Comparison of ENCODE assay signal across 1 cellular context in the genomic region with DNA sequence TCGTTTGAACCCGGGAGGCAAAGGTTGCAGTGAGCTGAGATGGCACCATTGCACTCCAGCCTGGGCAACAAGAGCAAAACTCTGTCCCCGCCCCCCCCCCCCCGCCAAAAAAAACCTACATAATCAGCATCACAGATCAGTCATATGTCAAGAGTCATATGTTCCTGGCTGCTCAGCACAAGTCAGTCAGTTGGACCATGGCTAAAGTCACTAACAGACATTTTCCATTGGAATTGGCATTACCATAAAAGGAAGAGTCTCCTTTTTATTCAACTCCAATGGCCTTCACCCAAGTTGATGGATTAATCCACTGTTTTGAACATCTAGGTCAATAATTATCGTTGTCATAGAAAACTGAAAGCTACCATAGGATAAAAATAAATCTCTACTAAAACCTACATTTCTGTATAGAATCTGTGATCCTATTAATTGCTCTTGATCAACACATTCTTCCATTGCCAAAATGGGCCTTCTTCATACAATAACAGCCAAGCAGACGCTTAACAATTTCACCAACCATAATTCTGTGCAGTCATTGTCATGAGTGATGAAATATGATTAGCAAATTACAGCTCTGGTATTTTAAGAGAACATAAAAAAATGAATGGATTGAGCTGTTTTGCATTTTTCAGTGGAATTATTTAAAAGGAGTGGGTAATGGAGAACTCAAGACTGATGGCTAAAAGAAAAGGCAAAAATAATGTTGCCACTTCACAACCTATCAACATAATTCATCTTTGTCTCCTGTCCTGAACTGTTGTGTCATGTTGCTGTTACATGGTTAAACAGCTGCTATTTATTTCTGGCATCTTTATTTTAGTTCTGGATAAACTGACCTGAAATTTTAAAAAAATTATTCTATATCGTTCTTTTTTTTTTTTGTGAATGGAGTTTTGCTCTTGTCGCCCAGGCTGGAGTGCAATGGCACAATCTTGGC.
TF ChIP-seq lines count a peak whose summit lies in the region.

No MANE protein-coding gene starts in this region.

TF ChIP-seq in K562, 482 proteins besides CTCF, POLR2A, EP300 and RAD21 (continued from another document and continues in another):
- TF ChIP-seq, protein P1, sequence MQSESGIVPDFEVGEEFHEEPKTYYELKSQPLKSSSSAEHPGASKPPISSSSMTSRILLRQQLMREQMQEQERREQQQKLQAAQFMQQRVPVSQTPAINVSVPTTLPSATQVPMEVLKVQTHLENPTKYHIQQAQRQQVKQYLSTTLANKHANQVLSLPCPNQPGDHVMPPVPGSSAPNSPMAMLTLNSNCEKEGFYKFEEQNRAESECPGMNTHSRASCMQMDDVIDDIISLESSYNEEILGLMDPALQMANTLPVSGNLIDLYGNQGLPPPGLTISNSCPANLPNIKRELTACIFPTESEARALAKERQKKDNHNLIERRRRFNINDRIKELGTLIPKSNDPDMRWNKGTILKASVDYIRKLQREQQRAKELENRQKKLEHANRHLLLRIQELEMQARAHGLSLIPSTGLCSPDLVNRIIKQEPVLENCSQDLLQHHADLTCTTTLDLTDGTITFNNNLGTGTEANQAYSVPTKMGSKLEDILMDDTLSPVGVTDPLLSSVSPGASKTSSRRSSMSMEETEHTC (IDR thresholded peaks at IDR 0.05), result peak; percentile 77
- TF ChIP-seq NFATC3 (IDR thresholded peaks at IDR 0.05) (no peak), C11orf30 (IDR thresholded peaks at IDR 0.05; ENCODE audit: low read depth) (peak; percentile 27; the same call in 1 of the 2 replicates), ARID3B (CRISPR knock-in tag; IDR thresholded peaks at IDR 0.05; ENCODE audit: borderline replicate concordance) (no peak), TGIF2 (CRISPR knock-in tag; IDR thresholded peaks at IDR 0.05) (no peak), MAFG (tag; conservative IDR thresholded peaks at IDR 0.05) (peak; percentile 62; the same call in 1 of the 2 replicates), RFX5 (IDR thresholded peaks at IDR 0.05; ENCODE audit: low read depth, low read length) (no peak), JUN (IDR thresholded peaks at IDR 0.05; ENCODE audit: borderline replicate concordance, low read depth, low read length) (no peak), JUN (CRISPR knock-in tag; IDR thresholded peaks at IDR 0.05; ENCODE audit: borderline replicate concordance) (no peak), MGA (IDR thresholded peaks at IDR 0.05) (peak; percentile 81), HDAC6 (IDR thresholded peaks at IDR 0.05; ENCODE audit: low read depth, low read length) (no peak)
- TF ChIP-seq, protein P2, sequence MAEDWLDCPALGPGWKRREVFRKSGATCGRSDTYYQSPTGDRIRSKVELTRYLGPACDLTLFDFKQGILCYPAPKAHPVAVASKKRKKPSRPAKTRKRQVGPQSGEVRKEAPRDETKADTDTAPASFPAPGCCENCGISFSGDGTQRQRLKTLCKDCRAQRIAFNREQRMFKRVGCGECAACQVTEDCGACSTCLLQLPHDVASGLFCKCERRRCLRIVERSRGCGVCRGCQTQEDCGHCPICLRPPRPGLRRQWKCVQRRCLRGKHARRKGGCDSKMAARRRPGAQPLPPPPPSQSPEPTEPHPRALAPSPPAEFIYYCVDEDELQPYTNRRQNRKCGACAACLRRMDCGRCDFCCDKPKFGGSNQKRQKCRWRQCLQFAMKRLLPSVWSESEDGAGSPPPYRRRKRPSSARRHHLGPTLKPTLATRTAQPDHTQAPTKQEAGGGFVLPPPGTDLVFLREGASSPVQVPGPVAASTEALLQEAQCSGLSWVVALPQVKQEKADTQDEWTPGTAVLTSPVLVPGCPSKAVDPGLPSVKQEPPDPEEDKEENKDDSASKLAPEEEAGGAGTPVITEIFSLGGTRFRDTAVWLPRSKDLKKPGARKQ (CRISPR knock-in tag; IDR thresholded peaks at IDR 0.05), result 0 out of 2 replicates have a peak, but pooled peaks have one; percentile 38
- TF ChIP-seq, protein P3, sequence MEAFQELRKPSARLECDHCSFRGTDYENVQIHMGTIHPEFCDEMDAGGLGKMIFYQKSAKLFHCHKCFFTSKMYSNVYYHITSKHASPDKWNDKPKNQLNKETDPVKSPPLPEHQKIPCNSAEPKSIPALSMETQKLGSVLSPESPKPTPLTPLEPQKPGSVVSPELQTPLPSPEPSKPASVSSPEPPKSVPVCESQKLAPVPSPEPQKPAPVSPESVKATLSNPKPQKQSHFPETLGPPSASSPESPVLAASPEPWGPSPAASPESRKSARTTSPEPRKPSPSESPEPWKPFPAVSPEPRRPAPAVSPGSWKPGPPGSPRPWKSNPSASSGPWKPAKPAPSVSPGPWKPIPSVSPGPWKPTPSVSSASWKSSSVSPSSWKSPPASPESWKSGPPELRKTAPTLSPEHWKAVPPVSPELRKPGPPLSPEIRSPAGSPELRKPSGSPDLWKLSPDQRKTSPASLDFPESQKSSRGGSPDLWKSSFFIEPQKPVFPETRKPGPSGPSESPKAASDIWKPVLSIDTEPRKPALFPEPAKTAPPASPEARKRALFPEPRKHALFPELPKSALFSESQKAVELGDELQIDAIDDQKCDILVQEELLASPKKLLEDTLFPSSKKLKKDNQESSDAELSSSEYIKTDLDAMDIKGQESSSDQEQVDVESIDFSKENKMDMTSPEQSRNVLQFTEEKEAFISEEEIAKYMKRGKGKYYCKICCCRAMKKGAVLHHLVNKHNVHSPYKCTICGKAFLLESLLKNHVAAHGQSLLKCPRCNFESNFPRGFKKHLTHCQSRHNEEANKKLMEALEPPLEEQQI (IDR thresholded peaks at IDR 0.05), result no peak
- TF ChIP-seq, protein P4, sequence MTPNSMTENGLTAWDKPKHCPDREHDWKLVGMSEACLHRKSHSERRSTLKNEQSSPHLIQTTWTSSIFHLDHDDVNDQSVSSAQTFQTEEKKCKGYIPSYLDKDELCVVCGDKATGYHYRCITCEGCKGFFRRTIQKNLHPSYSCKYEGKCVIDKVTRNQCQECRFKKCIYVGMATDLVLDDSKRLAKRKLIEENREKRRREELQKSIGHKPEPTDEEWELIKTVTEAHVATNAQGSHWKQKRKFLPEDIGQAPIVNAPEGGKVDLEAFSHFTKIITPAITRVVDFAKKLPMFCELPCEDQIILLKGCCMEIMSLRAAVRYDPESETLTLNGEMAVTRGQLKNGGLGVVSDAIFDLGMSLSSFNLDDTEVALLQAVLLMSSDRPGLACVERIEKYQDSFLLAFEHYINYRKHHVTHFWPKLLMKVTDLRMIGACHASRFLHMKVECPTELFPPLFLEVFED (CRISPR knock-in tag; conservative IDR thresholded peaks at IDR 0.05), result no peak
- TF ChIP-seq, protein P5, sequence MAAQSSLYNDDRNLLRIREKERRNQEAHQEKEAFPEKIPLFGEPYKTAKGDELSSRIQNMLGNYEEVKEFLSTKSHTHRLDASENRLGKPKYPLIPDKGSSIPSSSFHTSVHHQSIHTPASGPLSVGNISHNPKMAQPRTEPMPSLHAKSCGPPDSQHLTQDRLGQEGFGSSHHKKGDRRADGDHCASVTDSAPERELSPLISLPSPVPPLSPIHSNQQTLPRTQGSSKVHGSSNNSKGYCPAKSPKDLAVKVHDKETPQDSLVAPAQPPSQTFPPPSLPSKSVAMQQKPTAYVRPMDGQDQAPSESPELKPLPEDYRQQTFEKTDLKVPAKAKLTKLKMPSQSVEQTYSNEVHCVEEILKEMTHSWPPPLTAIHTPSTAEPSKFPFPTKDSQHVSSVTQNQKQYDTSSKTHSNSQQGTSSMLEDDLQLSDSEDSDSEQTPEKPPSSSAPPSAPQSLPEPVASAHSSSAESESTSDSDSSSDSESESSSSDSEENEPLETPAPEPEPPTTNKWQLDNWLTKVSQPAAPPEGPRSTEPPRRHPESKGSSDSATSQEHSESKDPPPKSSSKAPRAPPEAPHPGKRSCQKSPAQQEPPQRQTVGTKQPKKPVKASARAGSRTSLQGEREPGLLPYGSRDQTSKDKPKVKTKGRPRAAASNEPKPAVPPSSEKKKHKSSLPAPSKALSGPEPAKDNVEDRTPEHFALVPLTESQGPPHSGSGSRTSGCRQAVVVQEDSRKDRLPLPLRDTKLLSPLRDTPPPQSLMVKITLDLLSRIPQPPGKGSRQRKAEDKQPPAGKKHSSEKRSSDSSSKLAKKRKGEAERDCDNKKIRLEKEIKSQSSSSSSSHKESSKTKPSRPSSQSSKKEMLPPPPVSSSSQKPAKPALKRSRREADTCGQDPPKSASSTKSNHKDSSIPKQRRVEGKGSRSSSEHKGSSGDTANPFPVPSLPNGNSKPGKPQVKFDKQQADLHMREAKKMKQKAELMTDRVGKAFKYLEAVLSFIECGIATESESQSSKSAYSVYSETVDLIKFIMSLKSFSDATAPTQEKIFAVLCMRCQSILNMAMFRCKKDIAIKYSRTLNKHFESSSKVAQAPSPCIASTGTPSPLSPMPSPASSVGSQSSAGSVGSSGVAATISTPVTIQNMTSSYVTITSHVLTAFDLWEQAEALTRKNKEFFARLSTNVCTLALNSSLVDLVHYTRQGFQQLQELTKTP (IDR thresholded peaks at IDR 0.05; ENCODE audit: low read depth in 1 of 2, partially characterized antibody in 2 of 2), result no peak
- TF ChIP-seq, protein P6, sequence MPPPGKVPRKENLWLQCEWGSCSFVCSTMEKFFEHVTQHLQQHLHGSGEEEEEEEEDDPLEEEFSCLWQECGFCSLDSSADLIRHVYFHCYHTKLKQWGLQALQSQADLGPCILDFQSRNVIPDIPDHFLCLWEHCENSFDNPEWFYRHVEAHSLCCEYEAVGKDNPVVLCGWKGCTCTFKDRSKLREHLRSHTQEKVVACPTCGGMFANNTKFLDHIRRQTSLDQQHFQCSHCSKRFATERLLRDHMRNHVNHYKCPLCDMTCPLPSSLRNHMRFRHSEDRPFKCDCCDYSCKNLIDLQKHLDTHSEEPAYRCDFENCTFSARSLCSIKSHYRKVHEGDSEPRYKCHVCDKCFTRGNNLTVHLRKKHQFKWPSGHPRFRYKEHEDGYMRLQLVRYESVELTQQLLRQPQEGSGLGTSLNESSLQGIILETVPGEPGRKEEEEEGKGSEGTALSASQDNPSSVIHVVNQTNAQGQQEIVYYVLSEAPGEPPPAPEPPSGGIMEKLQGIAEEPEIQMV (tag; conservative IDR thresholded peaks at IDR 0.05; ENCODE audit: low read depth), result no peak
